Comparison of ENCODE assay signal across 14 cellular contexts in the genomic region with DNA sequence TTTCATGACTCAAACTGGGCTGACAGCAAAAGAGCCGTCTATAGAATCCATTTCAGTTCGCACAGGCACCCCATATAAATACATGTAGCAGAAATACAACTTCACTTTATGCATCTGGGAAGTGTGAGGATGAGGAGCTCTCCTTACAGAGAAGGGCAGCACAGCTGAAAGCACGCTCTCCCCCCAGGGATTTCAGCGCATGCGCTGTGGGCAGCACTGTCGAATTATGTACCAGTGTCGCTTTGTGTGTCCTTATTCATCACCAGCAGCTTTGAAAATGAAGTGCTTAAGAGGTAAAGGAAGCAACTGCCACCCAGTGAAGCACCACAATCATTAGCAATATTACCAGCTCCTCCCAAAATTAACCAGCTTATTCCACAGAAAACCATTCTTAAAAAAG.
"Had no signal": no experiment of that assay in that cellular context is flagged by ENCODE, and none has a peak within 500 bp of the region (broad histone marks: within the 10 kb centered on the region; RNA-seq: fewer than 3 reads in every experiment).

No MANE protein-coding gene starts in this region.

- H3K4me3 ChIP-seq: lower lobe of right lung, psoas muscle, spleen, upper lobe of left lung had no signal

- H3K27me3 ChIP-seq: spleen, upper lobe of left lung had no signal

- H3K4me1 ChIP-seq: lower lobe of right lung, psoas muscle, spleen, upper lobe of left lung had no signal

- H3K9me3 ChIP-seq: lower lobe of right lung, psoas muscle, spleen, upper lobe of left lung had no signal

- DNase-seq: activated CD4-positive, alpha-beta T cell treated with anti-CD3 and anti-CD28 coated beads for 48 hours; activated effector memory CD4-positive, alpha-beta T cell treated with anti-CD3 and anti-CD28 coated beads, Interleukin-2, amount 50 U/mL, for 16 hours; activated T-cell treated with anti-CD3 and anti-CD28 coated beads for 4 hours; immature natural killer cell; left cardiac atrium; lower lobe of right lung; natural killer cell; psoas muscle; spleen; stimulated activated CD4-positive, alpha-beta T cell treated with anti-CD3 and anti-CD28 coated beads, Interleukin-1b, Interleukin-23, amount 100 ng/mL, for 48 hours; stimulated activated naive CD8-positive, alpha-beta T cell treated with anti-CD3 and anti-CD28 coated beads, Interleukin-15, Interleukin-2, amounts not matched to agents 100 U/mL and 50 U/mL, for 24 hours; WERI-Rb-1 had no signal

- H3K27ac ChIP-seq: lower lobe of right lung, psoas muscle, spleen, upper lobe of left lung, WERI-Rb-1 had no signal

- ATAC-seq: left cardiac atrium; lower lobe of right lung; natural killer cell; psoas muscle; sciatic nerve; stimulated activated naive CD8-positive, alpha-beta T cell treated with anti-CD3 and anti-CD28 coated beads, Interleukin-15, Interleukin-2, amounts not matched to agents 100 U/mL and 50 U/mL, for 24 hours had no signal
